5 cellular contexts compared by ENCODE assay signal in genomic region chr1:24520282-24520681, GRCh38. TPM values are rescaled to one million over a fixed set of nuclear protein-coding genes. Genes with fewer than 3 reads are reported as not detected.
"Had no signal": no experiment of that assay in that cellular context is flagged by ENCODE, and none has a peak within 500 bp of the region (broad histone marks: within the 10 kb centered on the region; RNA-seq: fewer than 3 reads in every experiment).

No MANE protein-coding gene starts in this region.

RNA-seq across cellular contexts. Expression of gene NCMAP, which starts 35.6 kb away (rescaled TPM):
- total RNA-seq: activated B cell treated with CpG ODN at 0.5 μM for 24 hours; activated CD4-positive, alpha-beta memory T cell treated with anti-CD3 and anti-CD28 coated beads, Interleukin-2, amount 10 ng/mL, durations not matched to agents 7 days and 5 days; activated CD4-positive, alpha-beta T cell treated with anti-CD3 and anti-CD28 coated beads, Interleukin-2, amount 10 ng/mL, durations not matched to agents 24 days and 14 days; chondrocyte; dermis blood vessel endothelial cell had no signal
